17 cellular contexts compared by ENCODE assay signal in genomic region chr5:134007581-134008256, GRCh38. TPM values are rescaled to one million over a fixed set of nuclear protein-coding genes. Genes with fewer than 3 reads are reported as not detected.
DNase-seq lines count a peak whose midpoint lies in the region; ATAC-seq lines count a peak whose summit lies in the region.
"Had no signal": no experiment of that assay in that cellular context is flagged by ENCODE, and none has a peak within 500 bp of the region (broad histone marks: within the 10 kb centered on the region; RNA-seq: fewer than 3 reads in every experiment).

No MANE protein-coding gene starts in this region.

- intact Hi-C loops in posterior vena cava (cut with DNase I), result no loop called here

- DNase-seq in NCI-H748 (lab: John Stamatoyannopoulos, UW; ENCODE audit: unreplicated experiment), result peak; percentile 56
- DNase-seq in NCI-H748 treated with DMSO at 0.1 percent for 48 hours (lab: John Stamatoyannopoulos, UW), result no peak
- DNase-seq in NCI-H69 (lab: John Stamatoyannopoulos, UW), result peak; percentile 44
- DNase-seq in ecto neural progenitor cell (ENCODE audit: low spot score), result peak; percentile 70
- DNase-seq in posterior vena cava (ENCODE audit: low spot score), result peak; percentile 66
- DNase-seq in NOMO-1 treated with DMSO at 0.1 percent for 48 hours (lab: John Stamatoyannopoulos, UW; ENCODE audit: unreplicated experiment), result no peak
- DNase-seq in activated effector memory CD4-positive, alpha-beta T cell treated with anti-CD3 and anti-CD28 coated beads, Interleukin-2, amount 50 U/mL, for 16 hours, result no peak
- DNase-seq: activated CD8-positive, alpha-beta memory T cell treated with anti-CD3 and anti-CD28 coated beads for 24 hours; activated naive CD4-positive, alpha-beta T cell treated with Interleukin-2 at 50 U/mL for 16 hours; cerebellar nuclear complex; DMS153; NCI-H524; stimulated activated CD4-positive, alpha-beta T cell treated with anti-CD3 and anti-CD28 coated beads, Interleukin-15, amount 100 ng/mL, for 24 hours had no signal

- no peak for ATAC-seq in HG02623 (IDR thresholded peaks at IDR 0.05; ENCODE audit: unreplicated experiment)
- ATAC-seq: esophagus mucosa, GM12878, pancreas had no signal

RNA-seq across cellular contexts. Expression of gene VDAC1, which starts 2.9 kb away (rescaled TPM):
- total RNA-seq in posterior vena cava, result 100 to 1,000 TPM; 104 to 105 TPM

RNA-seq across cellular contexts. Expression of gene C5orf15, which starts 39.3 kb away (rescaled TPM):
- 10 to 100 TPM; 24.0 to 29.2 TPM for total RNA-seq in posterior vena cava

Comparison
In these comparisons a context has a peak if more than half of its experiments do, and no peak if none do; other contexts are left out.
1. DNase-seq: peak in NCI-H748 (single experiment), NCI-H69 (single experiment), ecto neural progenitor cell (single experiment) and posterior vena cava (single experiment); none in NCI-H748 treated with DMSO at 0.1 percent for 48 hours (single experiment), NOMO-1 treated with DMSO at 0.1 percent for 48 hours (single experiment) and activated effector memory CD4-positive, alpha-beta T cell treated with anti-CD3 and anti-CD28 coated beads, Interleukin-2, amount 50 U/mL, for 16 hours (single experiment).